1 cellular context compared by ENCODE assay signal in genomic region chr10:91707236-91707635, GRCh38.
TF ChIP-seq lines count a peak whose summit lies in the region.

No MANE protein-coding gene starts in this region.

TF ChIP-seq in GM23338, 12 proteins besides CTCF, POLR2A, EP300 and RAD21 (continued from another document):
- no peak for TF ChIP-seq ETS1 (IDR thresholded peaks at IDR 0.05)
- no peak for TF ChIP-seq CREB1 (CRISPR knock-in tag; IDR thresholded peaks at IDR 0.05; ENCODE audit: low read depth)
- TF ChIP-seq REST (IDR thresholded peaks at IDR 0.05; ENCODE audit: unreplicated experiment): no peak
- TF ChIP-seq NANOG (IDR thresholded peaks at IDR 0.05; ENCODE audit: borderline replicate concordance): no peak
- TF ChIP-seq EZH2phosphoT487 (IDR thresholded peaks at IDR 0.05; ENCODE audit: unreplicated experiment): no peak
- TF ChIP-seq ZNF462 (CRISPR knock-in tag; IDR thresholded peaks at IDR 0.05): no peak
- TF ChIP-seq POLR2AphosphoS5 (IDR thresholded peaks at IDR 0.05; ENCODE audit: low read depth): no peak
- TF ChIP-seq STAT1 (IDR thresholded peaks at IDR 0.05; ENCODE audit: unreplicated experiment): no peak
- TF ChIP-seq ZNF331 (CRISPR knock-in tag; IDR thresholded peaks at IDR 0.05; ENCODE audit: low read depth): no peak
